ENCODE assay signal across 14 cellular contexts in genomic region chr3:12568747-12569146, GRCh38. TPM values are rescaled to one million over a fixed set of nuclear protein-coding genes. Genes with fewer than 3 reads are reported as not detected.
DNase-seq lines count a peak whose midpoint lies in the region; ATAC-seq and TF ChIP-seq lines count a peak whose summit lies in the region.
"Had no signal": no experiment of that assay in that cellular context is flagged by ENCODE, and none has a peak within 500 bp of the region (broad histone marks: within the 10 kb centered on the region; RNA-seq: fewer than 3 reads in every experiment).

No MANE protein-coding gene starts in this region.

- H3K27ac Mint-ChIP-seq in activated naive CD8-positive, alpha-beta T cell: peak overlapping the region; percentile 46
- no peak overlapping the region for H3K27ac Mint-ChIP-seq in activated naive CD8-positive, alpha-beta T cell treated with anti-CD3 and anti-CD28 coated beads, Interleukin-2, amount 50 U/mL, for 24 hours
- H3K27ac Mint-ChIP-seq in activated T-helper 17 cell treated with anti-CD3 and anti-CD28 coated beads, Interleukin-2, amount 50 U/mL, for 72 hours: peak overlapping the region; percentile 66
- H3K27ac Mint-ChIP-seq in neural progenitor cell: peak overlapping the region; percentile 60
- H3K27ac Mint-ChIP-seq: CD8-positive, alpha-beta T cell had no signal

- H3K27me3 Mint-ChIP-seq in activated naive CD8-positive, alpha-beta T cell: no peaks in the 10 kb centered on the region
- H3K27me3 Mint-ChIP-seq in activated naive CD8-positive, alpha-beta T cell treated with anti-CD3 and anti-CD28 coated beads, Interleukin-2, amount 50 U/mL, for 24 hours: no peaks in the 10 kb centered on the region
- H3K27me3 Mint-ChIP-seq in activated T-helper 17 cell treated with anti-CD3 and anti-CD28 coated beads, Interleukin-2, amount 50 U/mL, for 72 hours: no peaks in the 10 kb centered on the region
- peaks cover 2% of the 10 kb centered on the region for H3K27me3 Mint-ChIP-seq in neural progenitor cell (ENCODE audit: insufficient read depth, low read depth)

- no peak overlapping the region for H3K4me3 ChIP-seq in neural progenitor cell
- H3K4me3 ChIP-seq: HAP-1 had no signal

- H3F3A ChIP-seq in neural progenitor cell (ENCODE audit: low read depth): no peaks in the 10 kb centered on the region

- H4K20me1 ChIP-seq in neural progenitor cell (ENCODE audit: low read depth): peaks cover 20% of the 10 kb centered on the region

- no peak overlapping the region for H3K4me2 ChIP-seq in neural progenitor cell

- no peaks in the 10 kb centered on the region for H3K27me3 ChIP-seq in neural progenitor cell
- H3K27me3 ChIP-seq: BE2C had no signal

- H3K36me3 Mint-ChIP-seq in activated naive CD8-positive, alpha-beta T cell: peaks cover 33% of the 10 kb centered on the region
- peaks cover 60% of the 10 kb centered on the region for H3K36me3 Mint-ChIP-seq in activated naive CD8-positive, alpha-beta T cell treated with anti-CD3 and anti-CD28 coated beads, Interleukin-2, amount 50 U/mL, for 24 hours (ENCODE audit: low read depth)
- H3K36me3 Mint-ChIP-seq in activated T-helper 17 cell treated with anti-CD3 and anti-CD28 coated beads, Interleukin-2, amount 50 U/mL, for 72 hours (ENCODE audit: low read depth): peaks cover 79% of the 10 kb centered on the region
- H3K36me3 Mint-ChIP-seq in neural progenitor cell: peaks cover 48% of the 10 kb centered on the region

- no peak for ATAC-seq in activated naive CD8-positive, alpha-beta T cell treated with anti-CD3 and anti-CD28 coated beads, Interleukin-2, amount 50 U/mL, for 24 hours
- ATAC-seq in activated T-helper 17 cell treated with anti-CD3 and anti-CD28 coated beads, Interleukin-2, amount 50 U/mL, for 72 hours (replicated peaks): no peak
- ATAC-seq in GM18861 (IDR thresholded peaks at IDR 0.05; ENCODE audit: unreplicated experiment): no peak
- ATAC-seq: CD8-positive, alpha-beta T cell; HepG2 had no signal

- H3K79me2 ChIP-seq in neural progenitor cell (ENCODE audit: low read depth): peaks cover 48% of the 10 kb centered on the region

- no peak for DNase-seq in activated naive CD8-positive, alpha-beta T cell treated with anti-CD3 and anti-CD28 coated beads, Interleukin-2, amount 50 U/mL, for 24 hours
- DNase-seq in G401 (ENCODE audit: low spot score) (peak; percentile 56), neural progenitor cell (ENCODE audit: low spot score) (no peak), AG20443 (ENCODE audit: low spot score) (no peak)
- DNase-seq: BE2C; CD8-positive, alpha-beta T cell; COR-L47; DMS53 had no signal

- in situ Hi-C loops in G401 (cut with HindIII; ENCODE audit: low sequenced_read_pairs): no loop called here

- TF ChIP-seq CTCF in neural progenitor cell (IDR thresholded peaks at IDR 0.05): no peak

- H3K4me3 Mint-ChIP-seq in activated naive CD8-positive, alpha-beta T cell: no peak overlapping the region
- no peak overlapping the region for H3K4me3 Mint-ChIP-seq in activated naive CD8-positive, alpha-beta T cell treated with anti-CD3 and anti-CD28 coated beads, Interleukin-2, amount 50 U/mL, for 24 hours
- no peak overlapping the region for H3K4me3 Mint-ChIP-seq in activated T-helper 17 cell treated with anti-CD3 and anti-CD28 coated beads, Interleukin-2, amount 50 U/mL, for 72 hours
- no peak overlapping the region for H3K4me3 Mint-ChIP-seq in neural progenitor cell
- H3K4me3 Mint-ChIP-seq: CD8-positive, alpha-beta T cell had no signal

- no peaks in the 10 kb centered on the region for H3K4me1 ChIP-seq in neural progenitor cell
- H3K4me1 ChIP-seq: BE2C had no signal

- H3K9me3 ChIP-seq in neural progenitor cell (ENCODE audit: low read depth): no peaks in the 10 kb centered on the region
- H3K9me3 ChIP-seq: BE2C had no signal

- H3K27ac ChIP-seq in neural progenitor cell: no peak overlapping the region
- H3K27ac ChIP-seq: C4-2B had no signal

- H3K36me3 ChIP-seq in neural progenitor cell: peaks cover 4% of the 10 kb centered on the region

- H3K9ac ChIP-seq in neural progenitor cell: no peak overlapping the region

- peaks cover 22% of the 10 kb centered on the region for H3K4me1 Mint-ChIP-seq in activated naive CD8-positive, alpha-beta T cell (ENCODE audit: low read depth)
- H3K4me1 Mint-ChIP-seq in activated naive CD8-positive, alpha-beta T cell treated with anti-CD3 and anti-CD28 coated beads, Interleukin-2, amount 50 U/mL, for 24 hours: peaks cover 14% of the 10 kb centered on the region
- H3K4me1 Mint-ChIP-seq in activated T-helper 17 cell treated with anti-CD3 and anti-CD28 coated beads, Interleukin-2, amount 50 U/mL, for 72 hours: peaks cover 10% of the 10 kb centered on the region
- no peaks in the 10 kb centered on the region for H3K4me1 Mint-ChIP-seq in neural progenitor cell

- H3K9me3 Mint-ChIP-seq in activated naive CD8-positive, alpha-beta T cell (ENCODE audit: low read depth): peaks cover 3% of the 10 kb centered on the region
- peaks cover 14% of the 10 kb centered on the region for H3K9me3 Mint-ChIP-seq in activated naive CD8-positive, alpha-beta T cell treated with anti-CD3 and anti-CD28 coated beads, Interleukin-2, amount 50 U/mL, for 24 hours
- no peaks in the 10 kb centered on the region for H3K9me3 Mint-ChIP-seq in activated T-helper 17 cell treated with anti-CD3 and anti-CD28 coated beads, Interleukin-2, amount 50 U/mL, for 72 hours
- H3K9me3 Mint-ChIP-seq in neural progenitor cell: peaks cover 18% of the 10 kb centered on the region

- no peak overlapping the region for H2AFZ ChIP-seq in neural progenitor cell (replicated peaks)

RNA-seq across cellular contexts. Expression of gene MKRN2, which starts 11.9 kb away (rescaled TPM):
- total RNA-seq in G401 (2014; rRNA removed; shearing (Covaris generic)): 24.0 TPM in 2 replicates
- 10 to 100 TPM; 17.2 to 25.8 TPM for total RNA-seq in activated T-helper 17 cell treated with anti-CD3 and anti-CD28 coated beads, Interleukin-2, amount 50 U/mL, for 72 hours
- 26.2 and 26.5 TPM in 2 replicates for total RNA-seq in neural progenitor cell (ENCODE audit: low replicate concordance)

RNA-seq across cellular contexts. Expression of gene MKRN2OS, which starts 23.4 kb away (rescaled TPM):
- not detected in 2 replicates for total RNA-seq in G401 (2014; rRNA removed; shearing (Covaris generic))
- not detected for total RNA-seq in activated T-helper 17 cell treated with anti-CD3 and anti-CD28 coated beads, Interleukin-2, amount 50 U/mL, for 72 hours
- total RNA-seq in neural progenitor cell (ENCODE audit: low replicate concordance): not detected in 2 replicates
- total RNA-seq: CD8-positive, alpha-beta T cell; HepG2 had no signal
